ENCODE assay signal across 8 cellular contexts in genomic region chr12:54005853-54006699, GRCh38. TPM values are rescaled to one million over a fixed set of nuclear protein-coding genes. Genes with fewer than 3 reads are reported as not detected.
A peak's percentile ranks its signal among the peaks of the same experiment; 100 is the strongest.
DNase-seq lines count a peak whose midpoint lies in the region; ATAC-seq, FAIRE-seq and TF ChIP-seq lines count a peak whose summit lies in the region.

No MANE protein-coding gene starts in this region.

- peak; percentile 72 to 77 for ATAC-seq in CD4-positive, CD25-positive, alpha-beta regulatory T cell (ENCODE audit: low read depth in 2 of 2)
- peak; percentile 57 for ATAC-seq in GM19395 (IDR thresholded peaks at IDR 0.05; ENCODE audit: unreplicated experiment)
- ATAC-seq in activated naive CD8-positive, alpha-beta T cell treated with anti-CD3 and anti-CD28 coated beads, Interleukin-2, amount 50 U/mL, for 24 hours = peak; percentile 90
- peak; percentile 85 to 95 (median 91) for ATAC-seq in heart right ventricle

- peaks cover 6 to 38% (median 16%) of the 10 kb centered on the region in 4 donors for H3K4me1 Mint-ChIP-seq in CD4-positive, CD25-positive, alpha-beta regulatory T cell
- peaks cover 27% of the 10 kb centered on the region for H3K4me1 Mint-ChIP-seq in activated naive CD8-positive, alpha-beta T cell treated with anti-CD3 and anti-CD28 coated beads, Interleukin-2, amount 50 U/mL, for 24 hours

- peaks cover 59% of the 10 kb centered on the region for H3K27me3 ChIP-seq in CD4-positive, CD25-positive, alpha-beta regulatory T cell (ENCODE audit: control insufficient read depth, insufficient read depth, low read length)
- H3K27me3 ChIP-seq in heart right ventricle (peaks cover 43 to 98% (median 97%) of the 10 kb centered on the region in 7 donors), rectal smooth muscle tissue (ENCODE audit: control insufficient read depth, insufficient read depth, low read length) (peaks cover 74% of the 10 kb centered on the region)

- peak overlapping the region in 1 of 3 donors; percentile 76 for H3K27ac Mint-ChIP-seq in CD4-positive, CD25-positive, alpha-beta regulatory T cell
- no peak overlapping the region for H3K27ac Mint-ChIP-seq in activated naive CD8-positive, alpha-beta T cell treated with anti-CD3 and anti-CD28 coated beads, Interleukin-2, amount 50 U/mL, for 24 hours

- H3K9ac ChIP-seq in rectal smooth muscle tissue (ENCODE audit: low read length) = no peak overlapping the region

- peak; percentile 89 for TF ChIP-seq CTCF in LNCAP (IDR thresholded peaks at IDR 0.05)
- peak; percentile 87 to 96 (median 93) for TF ChIP-seq CTCF in heart right ventricle (IDR thresholded peaks at IDR 0.05)

- H3K36me3 Mint-ChIP-seq in CD4-positive, CD25-positive, alpha-beta regulatory T cell = no peaks in the 10 kb centered on the region
- H3K36me3 Mint-ChIP-seq in activated naive CD8-positive, alpha-beta T cell treated with anti-CD3 and anti-CD28 coated beads, Interleukin-2, amount 50 U/mL, for 24 hours (ENCODE audit: low read depth) = no peaks in the 10 kb centered on the region

- H3K4me1 ChIP-seq in CD4-positive, CD25-positive, alpha-beta regulatory T cell (ENCODE audit: control insufficient read depth, insufficient read depth, low read length, poor library complexity, severe bottlenecking) = peaks cover 26% of the 10 kb centered on the region
- H3K4me1 ChIP-seq in heart right ventricle (peaks cover 6 to 20% (median 16%) of the 10 kb centered on the region in 9 donors), rectal smooth muscle tissue (ENCODE audit: control insufficient read depth, insufficient read depth, low read length) (peaks cover 3% of the 10 kb centered on the region)

- no peaks in the 10 kb centered on the region for H3K9me3 ChIP-seq in CD4-positive, CD25-positive, alpha-beta regulatory T cell (ENCODE audit: control insufficient read depth in 2 of 2, low read length in 2 of 2)
- H3K9me3 ChIP-seq in heart right ventricle = no peaks in the 10 kb centered on the region

- peak overlapping the region; percentile 61 to 91 (median 80) for H3K4me3 Mint-ChIP-seq in CD4-positive, CD25-positive, alpha-beta regulatory T cell
- peak overlapping the region; percentile 60 for H3K4me3 Mint-ChIP-seq in activated naive CD8-positive, alpha-beta T cell treated with anti-CD3 and anti-CD28 coated beads, Interleukin-2, amount 50 U/mL, for 24 hours

- DNase-seq in CD4-positive, CD25-positive, alpha-beta regulatory T cell = peak; percentile 73 to 83 (median 75)
- DNase-seq in SW480 (ENCODE audit: low spot score) (peak; percentile 70), heart right ventricle (peak; percentile 85 to 88), urothelium cell line (ENCODE audit: low spot score) (peak; percentile 83)
- DNase-seq in activated naive CD8-positive, alpha-beta T cell treated with anti-CD3 and anti-CD28 coated beads, Interleukin-2, amount 50 U/mL, for 24 hours = peak; percentile 88

- H3K27ac ChIP-seq in CD4-positive, CD25-positive, alpha-beta regulatory T cell (ENCODE audit: insufficient read depth, low read length, poor library complexity, severe bottlenecking) = no peak overlapping the region
- H3K27ac ChIP-seq in heart right ventricle (no peak overlapping the region), rectal smooth muscle tissue (ENCODE audit: low read depth, low read length) (no peak overlapping the region)

- H3K9me3 Mint-ChIP-seq in CD4-positive, CD25-positive, alpha-beta regulatory T cell = peaks cover 0 to 12% (median 0%) of the 10 kb centered on the region in 7 donors
- no peaks in the 10 kb centered on the region for H3K9me3 Mint-ChIP-seq in activated naive CD8-positive, alpha-beta T cell treated with anti-CD3 and anti-CD28 coated beads, Interleukin-2, amount 50 U/mL, for 24 hours

- H3K27me3 Mint-ChIP-seq in CD4-positive, CD25-positive, alpha-beta regulatory T cell = peaks cover 94% of the 10 kb centered on the region
- peaks cover 92% of the 10 kb centered on the region for H3K27me3 Mint-ChIP-seq in activated naive CD8-positive, alpha-beta T cell treated with anti-CD3 and anti-CD28 coated beads, Interleukin-2, amount 50 U/mL, for 24 hours

- intact Hi-C loops in heart right ventricle (cut with DNase I) = loop anchor here (1.0 to 10.0 kb wide), 9 partner anchors 185 to 369 kb away; no protein-coding TSS in a partner anchor

- no peaks in the 10 kb centered on the region for H3K36me3 ChIP-seq in CD4-positive, CD25-positive, alpha-beta regulatory T cell (ENCODE audit: control insufficient read depth, insufficient read depth, low read length)
- H3K36me3 ChIP-seq in heart right ventricle (no peaks in the 10 kb centered on the region), rectal smooth muscle tissue (ENCODE audit: control insufficient read depth, insufficient read depth, low read length) (no peaks in the 10 kb centered on the region)

- peak overlapping the region; percentile 54 for H3K4me3 ChIP-seq in CD4-positive, CD25-positive, alpha-beta regulatory T cell (ENCODE audit: low read depth, low read length)
- H3K4me3 ChIP-seq in heart right ventricle (peak overlapping the region in 8 of 10 donors; percentile 17 to 44 (median 39)), rectal smooth muscle tissue (ENCODE audit: low read length) (peak overlapping the region; percentile 39)

- peak; percentile 37 for FAIRE-seq in urothelium cell line (lab: Jason Lieb, UNC)

- WGBS in heart right ventricle, 2 donors = 8 to 9% methylated on average over 48 of the region's 48 CpGs

RNA-seq across cellular contexts. Expression of gene HOXC8, which starts 2.7 kb away (rescaled TPM):
- total RNA-seq in CD4-positive, CD25-positive, alpha-beta regulatory T cell = not detected
- not detected for polyA plus RNA-seq in CD4-positive, CD25-positive, alpha-beta regulatory T cell
- total RNA-seq in heart right ventricle = not detected
- polyA plus RNA-seq in heart right ventricle = not detected

RNA-seq across cellular contexts. Expression of gene HOXC9, which starts 6.1 kb away (rescaled TPM):
- not detected for total RNA-seq in CD4-positive, CD25-positive, alpha-beta regulatory T cell
- not detected for polyA plus RNA-seq in CD4-positive, CD25-positive, alpha-beta regulatory T cell
- not detected for total RNA-seq in heart right ventricle
- polyA plus RNA-seq in heart right ventricle = not detected

RNA-seq across cellular contexts. Expression of gene HOXC10, which starts 21.1 kb away (rescaled TPM):
- total RNA-seq in CD4-positive, CD25-positive, alpha-beta regulatory T cell = not detected
- not detected for polyA plus RNA-seq in CD4-positive, CD25-positive, alpha-beta regulatory T cell
- not detected for total RNA-seq in heart right ventricle
- polyA plus RNA-seq in heart right ventricle = not detected

RNA-seq across cellular contexts. Expression of gene HOXC6, which starts 22.2 kb away (rescaled TPM):
- total RNA-seq in CD4-positive, CD25-positive, alpha-beta regulatory T cell = not detected
- polyA plus RNA-seq in CD4-positive, CD25-positive, alpha-beta regulatory T cell = not detected
- under 1 TPM in 4 of 10 donors, not detected in 6; 0.13 to 0.36 (median 0.18) TPM for total RNA-seq in heart right ventricle
- polyA plus RNA-seq in heart right ventricle = under 1 TPM; 0.03 to 0.29 TPM

RNA-seq across cellular contexts. Expression of gene HOXC5, which starts 26.8 kb away (rescaled TPM):
- total RNA-seq in CD4-positive, CD25-positive, alpha-beta regulatory T cell = not detected
- not detected for polyA plus RNA-seq in CD4-positive, CD25-positive, alpha-beta regulatory T cell
- total RNA-seq in heart right ventricle = not detected
- under 1 TPM in 1 of 2 donors, not detected in 1; 0.01 TPM for polyA plus RNA-seq in heart right ventricle
